Comparison of ENCODE assay signal across 1 cellular context in the genomic region with DNA sequence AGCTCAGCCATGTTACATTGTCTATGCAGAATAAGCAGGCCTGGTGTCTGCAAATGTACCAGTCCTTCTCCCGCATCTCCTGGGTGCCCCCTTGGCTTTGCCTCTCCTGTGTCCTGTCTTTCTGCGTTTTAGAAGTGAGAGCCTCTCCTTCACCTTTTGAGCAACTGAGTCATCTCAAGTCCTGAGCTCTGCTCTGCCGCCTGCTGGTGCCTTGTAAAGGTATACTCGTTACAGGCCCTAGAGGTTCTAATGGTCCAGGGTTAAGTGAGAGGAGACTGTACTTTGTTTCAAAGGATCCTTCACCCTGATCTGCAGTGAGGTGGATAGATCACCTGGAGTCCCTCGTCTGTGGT.
TF ChIP-seq lines count a peak whose summit lies in the region.

No MANE protein-coding gene starts in this region.

TF ChIP-seq in GM23338, 12 proteins besides CTCF, POLR2A, EP300 and RAD21 (continued from another document):
- TF ChIP-seq, protein P1, sequence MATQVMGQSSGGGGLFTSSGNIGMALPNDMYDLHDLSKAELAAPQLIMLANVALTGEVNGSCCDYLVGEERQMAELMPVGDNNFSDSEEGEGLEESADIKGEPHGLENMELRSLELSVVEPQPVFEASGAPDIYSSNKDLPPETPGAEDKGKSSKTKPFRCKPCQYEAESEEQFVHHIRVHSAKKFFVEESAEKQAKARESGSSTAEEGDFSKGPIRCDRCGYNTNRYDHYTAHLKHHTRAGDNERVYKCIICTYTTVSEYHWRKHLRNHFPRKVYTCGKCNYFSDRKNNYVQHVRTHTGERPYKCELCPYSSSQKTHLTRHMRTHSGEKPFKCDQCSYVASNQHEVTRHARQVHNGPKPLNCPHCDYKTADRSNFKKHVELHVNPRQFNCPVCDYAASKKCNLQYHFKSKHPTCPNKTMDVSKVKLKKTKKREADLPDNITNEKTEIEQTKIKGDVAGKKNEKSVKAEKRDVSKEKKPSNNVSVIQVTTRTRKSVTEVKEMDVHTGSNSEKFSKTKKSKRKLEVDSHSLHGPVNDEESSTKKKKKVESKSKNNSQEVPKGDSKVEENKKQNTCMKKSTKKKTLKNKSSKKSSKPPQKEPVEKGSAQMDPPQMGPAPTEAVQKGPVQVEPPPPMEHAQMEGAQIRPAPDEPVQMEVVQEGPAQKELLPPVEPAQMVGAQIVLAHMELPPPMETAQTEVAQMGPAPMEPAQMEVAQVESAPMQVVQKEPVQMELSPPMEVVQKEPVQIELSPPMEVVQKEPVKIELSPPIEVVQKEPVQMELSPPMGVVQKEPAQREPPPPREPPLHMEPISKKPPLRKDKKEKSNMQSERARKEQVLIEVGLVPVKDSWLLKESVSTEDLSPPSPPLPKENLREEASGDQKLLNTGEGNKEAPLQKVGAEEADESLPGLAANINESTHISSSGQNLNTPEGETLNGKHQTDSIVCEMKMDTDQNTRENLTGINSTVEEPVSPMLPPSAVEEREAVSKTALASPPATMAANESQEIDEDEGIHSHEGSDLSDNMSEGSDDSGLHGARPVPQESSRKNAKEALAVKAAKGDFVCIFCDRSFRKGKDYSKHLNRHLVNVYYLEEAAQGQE (IDR thresholded peaks at IDR 0.05; ENCODE audit: unreplicated experiment) = no peak
- TF ChIP-seq, protein P2, sequence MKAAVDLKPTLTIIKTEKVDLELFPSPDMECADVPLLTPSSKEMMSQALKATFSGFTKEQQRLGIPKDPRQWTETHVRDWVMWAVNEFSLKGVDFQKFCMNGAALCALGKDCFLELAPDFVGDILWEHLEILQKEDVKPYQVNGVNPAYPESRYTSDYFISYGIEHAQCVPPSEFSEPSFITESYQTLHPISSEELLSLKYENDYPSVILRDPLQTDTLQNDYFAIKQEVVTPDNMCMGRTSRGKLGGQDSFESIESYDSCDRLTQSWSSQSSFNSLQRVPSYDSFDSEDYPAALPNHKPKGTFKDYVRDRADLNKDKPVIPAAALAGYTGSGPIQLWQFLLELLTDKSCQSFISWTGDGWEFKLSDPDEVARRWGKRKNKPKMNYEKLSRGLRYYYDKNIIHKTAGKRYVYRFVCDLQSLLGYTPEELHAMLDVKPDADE (IDR thresholded peaks at IDR 0.05) = no peak
- TF ChIP-seq JUNB (IDR thresholded peaks at IDR 0.05; ENCODE audit: unreplicated experiment) = no peak
- TF ChIP-seq ZNF114 (CRISPR knock-in tag; IDR thresholded peaks at IDR 0.05) = no peak
- no peak for TF ChIP-seq STAT1 (IDR thresholded peaks at IDR 0.05; ENCODE audit: unreplicated experiment)
- TF ChIP-seq, protein P3, sequence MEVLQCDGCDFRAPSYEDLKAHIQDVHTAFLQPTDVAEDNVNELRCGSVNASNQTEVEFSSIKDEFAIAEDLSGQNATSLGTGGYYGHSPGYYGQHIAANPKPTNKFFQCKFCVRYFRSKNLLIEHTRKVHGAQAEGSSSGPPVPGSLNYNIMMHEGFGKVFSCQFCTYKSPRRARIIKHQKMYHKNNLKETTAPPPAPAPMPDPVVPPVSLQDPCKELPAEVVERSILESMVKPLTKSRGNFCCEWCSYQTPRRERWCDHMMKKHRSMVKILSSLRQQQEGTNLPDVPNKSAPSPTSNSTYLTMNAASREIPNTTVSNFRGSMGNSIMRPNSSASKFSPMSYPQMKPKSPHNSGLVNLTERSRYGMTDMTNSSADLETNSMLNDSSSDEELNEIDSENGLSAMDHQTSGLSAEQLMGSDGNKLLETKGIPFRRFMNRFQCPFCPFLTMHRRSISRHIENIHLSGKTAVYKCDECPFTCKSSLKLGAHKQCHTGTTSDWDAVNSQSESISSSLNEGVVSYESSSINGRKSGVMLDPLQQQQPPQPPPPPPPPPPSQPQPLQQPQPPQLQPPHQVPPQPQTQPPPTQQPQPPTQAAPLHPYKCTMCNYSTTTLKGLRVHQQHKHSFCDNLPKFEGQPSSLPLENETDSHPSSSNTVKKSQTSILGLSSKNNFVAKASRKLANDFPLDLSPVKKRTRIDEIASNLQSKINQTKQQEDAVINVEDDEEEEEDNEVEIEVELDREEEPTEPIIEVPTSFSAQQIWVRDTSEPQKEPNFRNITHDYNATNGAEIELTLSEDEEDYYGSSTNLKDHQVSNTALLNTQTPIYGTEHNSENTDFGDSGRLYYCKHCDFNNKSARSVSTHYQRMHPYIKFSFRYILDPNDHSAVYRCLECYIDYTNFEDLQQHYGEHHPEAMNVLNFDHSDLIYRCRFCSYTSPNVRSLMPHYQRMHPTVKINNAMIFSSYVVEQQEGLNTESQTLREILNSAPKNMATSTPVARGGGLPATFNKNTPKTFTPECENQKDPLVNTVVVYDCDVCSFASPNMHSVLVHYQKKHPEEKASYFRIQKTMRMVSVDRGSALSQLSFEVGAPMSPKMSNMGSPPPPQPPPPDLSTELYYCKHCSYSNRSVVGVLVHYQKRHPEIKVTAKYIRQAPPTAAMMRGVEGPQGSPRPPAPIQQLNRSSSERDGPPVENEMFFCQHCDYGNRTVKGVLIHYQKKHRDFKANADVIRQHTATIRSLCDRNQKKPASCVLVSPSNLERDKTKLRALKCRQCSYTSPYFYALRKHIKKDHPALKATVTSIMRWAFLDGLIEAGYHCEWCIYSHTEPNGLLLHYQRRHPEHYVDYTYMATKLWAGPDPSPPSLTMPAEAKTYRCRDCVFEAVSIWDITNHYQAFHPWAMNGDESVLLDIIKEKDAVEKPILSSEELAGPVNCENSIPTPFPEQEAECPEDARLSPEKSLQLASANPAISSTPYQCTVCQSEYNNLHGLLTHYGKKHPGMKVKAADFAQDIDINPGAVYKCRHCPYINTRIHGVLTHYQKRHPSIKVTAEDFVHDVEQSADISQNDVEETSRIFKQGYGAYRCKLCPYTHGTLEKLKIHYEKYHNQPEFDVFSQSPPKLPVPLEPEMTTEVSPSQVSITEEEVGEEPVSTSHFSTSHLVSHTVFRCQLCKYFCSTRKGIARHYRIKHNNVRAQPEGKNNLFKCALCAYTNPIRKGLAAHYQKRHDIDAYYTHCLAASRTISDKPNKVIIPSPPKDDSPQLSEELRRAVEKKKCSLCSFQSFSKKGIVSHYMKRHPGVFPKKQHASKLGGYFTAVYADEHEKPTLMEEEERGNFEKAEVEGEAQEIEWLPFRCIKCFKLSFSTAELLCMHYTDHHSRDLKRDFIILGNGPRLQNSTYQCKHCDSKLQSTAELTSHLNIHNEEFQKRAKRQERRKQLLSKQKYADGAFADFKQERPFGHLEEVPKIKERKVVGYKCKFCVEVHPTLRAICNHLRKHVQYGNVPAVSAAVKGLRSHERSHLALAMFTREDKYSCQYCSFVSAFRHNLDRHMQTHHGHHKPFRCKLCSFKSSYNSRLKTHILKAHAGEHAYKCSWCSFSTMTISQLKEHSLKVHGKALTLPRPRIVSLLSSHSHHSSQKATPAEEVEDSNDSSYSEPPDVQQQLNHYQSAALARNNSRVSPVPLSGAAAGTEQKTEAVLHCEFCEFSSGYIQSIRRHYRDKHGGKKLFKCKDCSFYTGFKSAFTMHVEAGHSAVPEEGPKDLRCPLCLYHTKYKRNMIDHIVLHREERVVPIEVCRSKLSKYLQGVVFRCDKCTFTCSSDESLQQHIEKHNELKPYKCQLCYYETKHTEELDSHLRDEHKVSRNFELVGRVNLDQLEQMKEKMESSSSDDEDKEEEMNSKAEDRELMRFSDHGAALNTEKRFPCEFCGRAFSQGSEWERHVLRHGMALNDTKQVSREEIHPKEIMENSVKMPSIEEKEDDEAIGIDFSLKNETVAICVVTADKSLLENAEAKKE (CRISPR knock-in tag; IDR thresholded peaks at IDR 0.05) = no peak
TF ChIP-seq in GM23338: peak in this region for 0.
